In genomic region chr10:17025444-17026295, GRCh38 we compare ENCODE assay signal across 8 cellular contexts.
DNase-seq lines count a peak whose midpoint lies in the region; ATAC-seq and TF ChIP-seq lines count a peak whose summit lies in the region.

No MANE protein-coding gene starts in this region.

- H3K9me2 ChIP-seq in Karpas-422 (replicated peaks; ENCODE audit: insufficient read depth, low read length), result no peaks in the 10 kb centered on the region

- no peak overlapping the region for H3K9ac ChIP-seq in Karpas-422 (ENCODE audit: low read length)

- in situ Hi-C loops in Panc1 (cut with HindIII; ENCODE audit: low pct_unique_long_range_greater_than_20kb, low sequenced_read_pairs), result no loop called here

- peak overlapping the region; percentile 95 for H3K27ac Mint-ChIP-seq in activated T-helper 2 cell treated with anti-CD3 and anti-CD28 coated beads, Interferon-gamma antibody, Interleukin-2, Interleukin-4, amounts not matched to agents 10 μg/mL and 5 μg/mL and 100 μg/mL, durations not matched to agents 14 hours and 24 hours and 36 hours

- H4K20me1 ChIP-seq in Karpas-422 (ENCODE audit: insufficient read depth, low read depth, low read length), result no peaks in the 10 kb centered on the region

- H3K4me1 Mint-ChIP-seq in activated T-helper 2 cell treated with anti-CD3 and anti-CD28 coated beads, Interferon-gamma antibody, Interleukin-2, Interleukin-4, amounts not matched to agents 10 μg/mL and 5 μg/mL and 100 μg/mL, durations not matched to agents 14 hours and 24 hours and 36 hours (ENCODE audit: low read depth), result peaks cover 69% of the 10 kb centered on the region

- H3K27me3 Mint-ChIP-seq in activated T-helper 2 cell treated with anti-CD3 and anti-CD28 coated beads, Interferon-gamma antibody, Interleukin-2, Interleukin-4, amounts not matched to agents 10 μg/mL and 5 μg/mL and 100 μg/mL, durations not matched to agents 14 hours and 24 hours and 36 hours (ENCODE audit: low read depth), result peaks cover 11% of the 10 kb centered on the region

- H2AFZ ChIP-seq in Karpas-422 (ENCODE audit: low read length), result no peak overlapping the region

- H3K9me3 Mint-ChIP-seq in activated T-helper 2 cell treated with anti-CD3 and anti-CD28 coated beads, Interferon-gamma antibody, Interleukin-2, Interleukin-4, amounts not matched to agents 10 μg/mL and 5 μg/mL and 100 μg/mL, durations not matched to agents 14 hours and 24 hours and 36 hours, result no peaks in the 10 kb centered on the region

- H3K9me3 ChIP-seq in Panc1 (ENCODE audit: control insufficient read depth, insufficient read depth, low read depth, low read length), result no peaks in the 10 kb centered on the region
- no peaks in the 10 kb centered on the region for H3K9me3 ChIP-seq in Karpas-422 (ENCODE audit: low read length)

- H3K79me2 ChIP-seq in Karpas-422 (ENCODE audit: low read length), result no peaks in the 10 kb centered on the region

- H3K27me3 ChIP-seq in Panc1 (ENCODE audit: control insufficient read depth, insufficient read depth, low read length) (no peaks in the 10 kb centered on the region), Karpas-422 (ENCODE audit: low read length) (no peaks in the 10 kb centered on the region)

- no peaks in the 10 kb centered on the region for H3K36me3 Mint-ChIP-seq in activated T-helper 2 cell treated with anti-CD3 and anti-CD28 coated beads, Interferon-gamma antibody, Interleukin-2, Interleukin-4, amounts not matched to agents 10 μg/mL and 5 μg/mL and 100 μg/mL, durations not matched to agents 14 hours and 24 hours and 36 hours (ENCODE audit: low read depth)

- H3K4me2 ChIP-seq in Karpas-422 (ENCODE audit: low read depth, low read length, poor library complexity, severe bottlenecking), result no peak overlapping the region

- H3K4me1 ChIP-seq in Panc1 (ENCODE audit: control insufficient read depth, insufficient read depth, low read length) (peaks cover 78% of the 10 kb centered on the region), Karpas-422 (ENCODE audit: low read length) (no peaks in the 10 kb centered on the region)

- DNase-seq in AG09319 (ENCODE audit: extremely low read depth, low read depth), result peak; percentile 90
- no peak for DNase-seq in Panc1 (ENCODE audit: low read depth, low spot score)
- peak; percentile 67 for DNase-seq in activated T-helper 2 cell treated with anti-CD3 and anti-CD28 coated beads, Interferon-gamma antibody, Interleukin-2, Interleukin-4, amounts not matched to agents 10 μg/mL and 5 μg/mL and 100 μg/mL, durations not matched to agents 14 hours and 24 hours and 36 hours (ENCODE audit: low spot score)
- DNase-seq in fibroblast of the conjunctiva (ENCODE audit: low read depth), result peak; percentile 93
- no peak for DNase-seq in sciatic nerve (ENCODE audit: low spot score)
- no peak for DNase-seq in NCI-H128 (lab: John Stamatoyannopoulos, UW; ENCODE audit: unreplicated experiment)
- no peak for DNase-seq in Karpas-422

- CTCF ChIA-PET in Panc1 (lab: Charles Lee), result no interaction called here

- POLR2A ChIA-PET in Panc1 (lab: Charles Lee), result interaction anchor here (0.6 kb wide), 1 partner anchor 227 kb away, joined by 9 read pairs; no protein-coding TSS in a partner anchor

- ATAC-seq in Panc1 (peak; percentile 10; the same call in 1 of the 2 replicates), sciatic nerve (peak; percentile 35), GM19328 (IDR thresholded peaks at IDR 0.05; ENCODE audit: unreplicated experiment) (no peak)

- H3K4me3 ChIP-seq in Panc1 (ENCODE audit: low read depth in 2 of 2, low read length in 2 of 2) (no peak overlapping the region), Karpas-422 (ENCODE audit: low read length) (no peak overlapping the region)

- intact Hi-C loops in Panc1 (cut with micrococcal nuclease; ENCODE audit: unreplicated experiment), result loop anchor here (10.0 kb wide), 2 partner anchors 61 to 209 kb away; no protein-coding TSS in a partner anchor
- intact Hi-C loops in activated T-helper 2 cell treated with anti-CD3 and anti-CD28 coated beads, Interferon-gamma antibody, Interleukin-2, Interleukin-4, amounts not matched to agents 10 μg/mL and 5 μg/mL and 100 μg/mL, durations not matched to agents 14 hours and 24 hours and 36 hours (cut with micrococcal nuclease), result loop anchor here (1.0 to 10.0 kb wide), 11 partner anchors 123 to 1881 kb away; partner anchors contain the start of genes ARL5B, NSUN6, PTER and RSU1
- intact Hi-C loops in sciatic nerve (cut with DNase I), result no loop called here

- H3K36me3 ChIP-seq in Panc1 (ENCODE audit: control insufficient read depth, insufficient read depth, low read length), result no peaks in the 10 kb centered on the region
- no peaks in the 10 kb centered on the region for H3K36me3 ChIP-seq in Karpas-422 (ENCODE audit: insufficient read depth, low read length)

- H3K4me3 Mint-ChIP-seq in activated T-helper 2 cell treated with anti-CD3 and anti-CD28 coated beads, Interferon-gamma antibody, Interleukin-2, Interleukin-4, amounts not matched to agents 10 μg/mL and 5 μg/mL and 100 μg/mL, durations not matched to agents 14 hours and 24 hours and 36 hours (ENCODE audit: low read depth), result peak overlapping the region; percentile 35

- TF ChIP-seq CTCF in AG09319 (IDR thresholded peaks at IDR 0.05; ENCODE audit: low read depth, low read length), result no peak
- no peak for TF ChIP-seq CTCF in Panc1 (IDR thresholded peaks at IDR 0.05)

- H3K27ac ChIP-seq in Panc1 (ENCODE audit: low read length), result peak overlapping the region; percentile 99
- H3K27ac ChIP-seq in Karpas-422 (ENCODE audit: low read length), result no peak overlapping the region

- no TSS peak for BruUV-seq in Panc1 (replicated peaks; lab: Mats Ljungman, UMichigan)

Comparison
In these comparisons a context has a peak if more than half of its experiments do, and no peak if none do; other contexts are left out.
1. DNase-seq: peak in AG09319 (single experiment), activated T-helper 2 cell treated with anti-CD3 and anti-CD28 coated beads, Interferon-gamma antibody, Interleukin-2, Interleukin-4, amounts not matched to agents 10 μg/mL and 5 μg/mL and 100 μg/mL, durations not matched to agents 14 hours and 24 hours and 36 hours (single experiment) and fibroblast of the conjunctiva (single experiment); none in Panc1 (single experiment), sciatic nerve (single experiment), NCI-H128 (single experiment) and Karpas-422 (single experiment).